8 cellular contexts compared by ENCODE assay signal in genomic region chr4:145098675-145099037, GRCh38. TPM values are rescaled to one million over a fixed set of nuclear protein-coding genes. Genes with fewer than 3 reads are reported as not detected.
A peak's percentile ranks its signal among the peaks of the same experiment; 100 is the strongest.
DNase-seq lines count a peak whose midpoint lies in the region; ATAC-seq, FAIRE-seq and TF ChIP-seq lines count a peak whose summit lies in the region.

No MANE protein-coding gene starts in this region.

- H3K36me3 ChIP-seq in BE2C (peaks cover 19% of the 10 kb centered on the region), RWPE2 (ENCODE audit: low read depth) (peaks cover 70% of the 10 kb centered on the region), GM12878 (ENCODE audit: control insufficient read depth in 2 of 2, insufficient read depth in 2 of 2, low read length in 1 of 2) (peaks cover 0 to 8% of the 10 kb centered on the region in 2 experiments; a peak in 1 of 4 replicates), iPS-18a (ENCODE audit: control insufficient read depth, low read depth, low read length) (peaks cover 18% of the 10 kb centered on the region), smooth muscle cell (ENCODE audit: low read depth) (peaks cover 16% of the 10 kb centered on the region)

- TF ChIP-seq EP300 in GM12878 (IDR thresholded peaks at IDR 0.05; ENCODE audit: borderline replicate concordance in 1 of 2, control insufficient read depth in 1 of 2, low read depth in 2 of 2, low read length in 2 of 2), result no peak

- peak; percentile 22 for ATAC-seq in GM18907 (IDR thresholded peaks at IDR 0.05; ENCODE audit: unreplicated experiment)
- peak; percentile 25 for ATAC-seq in HG03354 (IDR thresholded peaks at IDR 0.05; ENCODE audit: poor library complexity, severe bottlenecking, unreplicated experiment)
- peak; percentile 44 for ATAC-seq in RWPE2 (ENCODE audit: low read depth)
- peak; percentile 48 for ATAC-seq in GM12878

- H3K79me2 ChIP-seq in GM12878 (ENCODE audit: control insufficient read depth, insufficient read depth, low read length) (peaks cover 95% of the 10 kb centered on the region), smooth muscle cell (ENCODE audit: low read depth) (peaks cover 89% of the 10 kb centered on the region)

- no peaks in the 10 kb centered on the region for H3K4me1 ChIP-seq in BE2C
- peaks cover 13% of the 10 kb centered on the region for H3K4me1 ChIP-seq in RWPE2 (ENCODE audit: insufficient read depth, poor library complexity, severe bottlenecking)
- H3K4me1 ChIP-seq in GM12878 (ENCODE audit: control insufficient read depth, insufficient read depth, low read length), result peaks cover 10% of the 10 kb centered on the region
- peaks cover 7% of the 10 kb centered on the region for H3K4me1 ChIP-seq in iPS-18a (ENCODE audit: control insufficient read depth, low read depth, low read length)
- peaks cover 24% of the 10 kb centered on the region for H3K4me1 ChIP-seq in smooth muscle cell (ENCODE audit: low read depth)

- peak overlapping the region; percentile 9 for H3K4me2 ChIP-seq in GM12878 (ENCODE audit: control insufficient read depth, insufficient read depth)
- peak overlapping the region; percentile 90 for H3K4me2 ChIP-seq in smooth muscle cell

- H2AFZ ChIP-seq in GM12878 (ENCODE audit: control insufficient read depth, low read depth, low read length), result peak overlapping the region; percentile 83
- peak overlapping the region; percentile 97 for H2AFZ ChIP-seq in smooth muscle cell (ENCODE audit: low read depth)

- RAD21 ChIA-PET in GM12878 (lab: Charles Lee; ENCODE audit: unreplicated experiment), result interaction anchor here (0.9 to 4.4 kb wide), 9 partner anchors 16 to 524 kb away, joined by 3 to 30 read pairs (median 3); no protein-coding TSS in a partner anchor

- H3K9me3 ChIP-seq in BE2C, result no peaks in the 10 kb centered on the region
- H3K9me3 ChIP-seq in RWPE2 (ENCODE audit: severe bottlenecking), result peaks cover under 1% of the 10 kb centered on the region
- peaks cover 2% of the 10 kb centered on the region; the same call in 2 of the 3 replicates for H3K9me3 ChIP-seq in GM12878 (replicated peaks; ENCODE audit: control insufficient read depth, insufficient read depth, low read length)
- H3K9me3 ChIP-seq in iPS-18a (ENCODE audit: control insufficient read depth, low read depth, low read length), result no peaks in the 10 kb centered on the region
- peaks cover 5% of the 10 kb centered on the region for H3K9me3 ChIP-seq in smooth muscle cell (replicated peaks; ENCODE audit: low read depth)

- no peaks in the 10 kb centered on the region for H4K20me1 ChIP-seq in GM12878 (ENCODE audit: control insufficient read depth, insufficient read depth)
- peaks cover 31% of the 10 kb centered on the region for H4K20me1 ChIP-seq in smooth muscle cell (ENCODE audit: low read depth)

- H3K27me3 ChIP-seq in BE2C (no peaks in the 10 kb centered on the region), RWPE2 (ENCODE audit: insufficient read depth, poor library complexity, severe bottlenecking) (no peaks in the 10 kb centered on the region), GM12878 (replicated peaks in 1 of 2; ENCODE audit: control insufficient read depth in 2 of 2, insufficient read depth in 2 of 2, low read length in 1 of 2) (no peaks in the 10 kb centered on the region), iPS-18a (ENCODE audit: control insufficient read depth, insufficient read depth, low read length) (no peaks in the 10 kb centered on the region), smooth muscle cell (ENCODE audit: low read depth) (no peaks in the 10 kb centered on the region)

- DNase-seq in BE2C, result peak; percentile 35
- no peak for DNase-seq in RWPE2 (ENCODE audit: low spot score)
- DNase-seq in GM12878 (ENCODE audit: low read depth, low spot score), result no peak
- DNase-seq in smooth muscle cell (lab: John Stamatoyannopoulos, UW; ENCODE audit: unreplicated experiment), result no peak
- DNase-seq in NCI-H1694 treated with DMSO at 0.1 percent for 48 hours (lab: John Stamatoyannopoulos, UW), result no peak

- peak overlapping the region; percentile 72 for H3K27ac ChIP-seq in RWPE2 (ENCODE audit: poor library complexity, severe bottlenecking)
- peak overlapping the region; percentile 86 for H3K27ac ChIP-seq in GM12878 (ENCODE audit: control insufficient read depth, insufficient read depth)
- H3K27ac ChIP-seq in iPS-18a (ENCODE audit: low read length), result peak overlapping the region; percentile 92
- peak overlapping the region; percentile 98 for H3K27ac ChIP-seq in smooth muscle cell (ENCODE audit: low read depth)

- CTCF ChIA-PET in GM12878 (lab: Yijun Ruan, JAX), result interaction anchor here (1.1 to 6.6 kb wide), 8 partner anchors 11 to 518 kb away, joined by 3 to 30 read pairs (median 7); no protein-coding TSS in a partner anchor

- TF ChIP-seq POLR2A in GM12878 (IDR thresholded peaks at IDR 0.05; ENCODE audit: low read depth, low read length), result no peak

- peak overlapping the region; percentile 93 for H3K4me3 ChIP-seq in BE2C (ENCODE audit: low read depth, low read length)
- H3K4me3 ChIP-seq in RWPE2 (ENCODE audit: severe bottlenecking), result peak overlapping the region; percentile 85
- peak overlapping the region; percentile 94 for H3K4me3 ChIP-seq in GM12878
- peak overlapping the region; percentile 96 for H3K4me3 ChIP-seq in iPS-18a (ENCODE audit: low read length)
- peak overlapping the region; percentile 77 for H3K4me3 ChIP-seq in smooth muscle cell

- POLR2A ChIA-PET in GM12878 (lab: Charles Lee), result interaction anchor here (1.1 to 2.7 kb wide), 7 partner anchors 13 to 131 kb away, joined by 3 to 25 read pairs (median 3); no protein-coding TSS in a partner anchor

- in situ Hi-C loops in GM12878 (cut with MboI), result no loop called here

- intact Hi-C loops in GM12878 (cut with micrococcal nuclease; ENCODE audit: unreplicated experiment), result loop anchor here (1.0 to 5.0 kb wide), 2 partner anchors 82 to 519 kb away; partner anchors contain the start of genes MMAA and OTUD4

- TF ChIP-seq RAD21 in GM12878 (IDR thresholded peaks at IDR 0.05; ENCODE audit: insufficient read depth, low read depth, low read length), result no peak

- no peaks in the 10 kb centered on the region for H3F3A ChIP-seq in smooth muscle cell (ENCODE audit: low read depth)

- no peak for FAIRE-seq in GM12878 (lab: Jason Lieb, UNC)

- peak overlapping the region; percentile 92 for H3K9ac ChIP-seq in GM12878 (ENCODE audit: control insufficient read depth, insufficient read depth, low read length)
- H3K9ac ChIP-seq in iPS-18a (ENCODE audit: low read length), result peak overlapping the region; percentile 93
- H3K9ac ChIP-seq in smooth muscle cell (ENCODE audit: low read depth), result peak overlapping the region; percentile 95

- 1% methylated on average over 9 of the region's 9 CpGs for WGBS in GM12878 (ENCODE audit: insufficient coverage, insufficient replicate concordance, low lambda C conversion rate, missing lambda C conversion rate)
- 0% methylated on average over 9 of the region's 9 CpGs for WGBS in smooth muscle cell (ENCODE audit: low lambda C conversion rate)

- no peak for TF ChIP-seq CTCF in BE2C (IDR thresholded peaks at IDR 0.05; ENCODE audit: low read depth, low read length)
- no peak for TF ChIP-seq CTCF in RWPE2 (IDR thresholded peaks at IDR 0.05; ENCODE audit: poor library complexity, severe bottlenecking)
- no peak for TF ChIP-seq CTCF in GM12878 (IDR thresholded peaks at IDR 0.05 in 2 of 3, conservative IDR thresholded peaks at IDR 0.05 in 1 of 3; ENCODE audit: control insufficient read depth in 2 of 3, extremely low read depth in 1 of 3, insufficient read depth in 1 of 3, low read depth in 3 of 3, low read length in 3 of 3)
- TF ChIP-seq CTCF in smooth muscle cell (IDR thresholded peaks at IDR 0.05; ENCODE audit: borderline replicate concordance, insufficient read depth, poor library complexity, severe bottlenecking), result no peak

- BruUV-seq in GM12878 (replicated peaks; lab: Mats Ljungman, UMichigan), result TSS peak; percentile 64

- SMC1A ChIA-PET in GM12878 (lab: Charles Lee; ENCODE audit: uncharacterized antibody, unreplicated experiment), result interaction anchor here (0.8 to 4.9 kb wide), 16 partner anchors 13 to 525 kb away, joined by 3 to 34 read pairs (median 4); no protein-coding TSS in a partner anchor

RNA-seq across cellular contexts. Expression of gene ABCE1, which starts 0.5 kb away (rescaled TPM):
- 117 TPM for polyA plus RNA-seq in BE2C (2012; ENCODE audit: insufficient read depth, insufficient read length, low read depth)
- total RNA-seq in GM12878 (2013; cell fraction: nucleolus; rRNA removed), result 217 and 237 TPM in 2 replicates
- total RNA-seq in GM12878 (2014; rRNA removed) (147 and 158 TPM in 2 replicates), GM12878 (2014; rRNA removed; fragmentation: Illumina TruSeq; extraction: Trizol) (168 and 172 TPM in 2 replicates), GM12878 (2021) (109 and 115 TPM in 2 replicates), smooth muscle cell (91.8 and 105 TPM in 2 replicates)
- 46.8 TPM for polyA plus RNA-seq in GM12878 (2011; ENCODE audit: low read depth)
- polyA plus RNA-seq in GM12878 (2011; rRNA removed) (149 and 220 TPM in 2 replicates), GM12878 (2014; fragmentation: Illumina TruSeq; extraction: Trizol) (167 and 221 TPM in 2 replicates), GM12878 (2014; fragmentation: Nextera tagmentation; extraction: Ambion mirVana) (100 to 1,000 TPM in 1 of 2 experiments, 10 to 100 TPM in 1; 75.9 to 108 TPM), GM12878 (2014; rRNA removed) (72.2 and 97.9 TPM in 2 replicates), GM12878 (2016; fragmentation: Nextera tagmentation; extraction: Ambion mirVana) (100 to 1,000 TPM; 124 to 144 TPM), smooth muscle cell (29.6 and 31.6 TPM in 2 replicates)
- 99.2 and 112 TPM in 2 replicates for polyA plus RNA-seq in GM12878 (2011; cell fraction: cytosol; rRNA removed)
- 146 and 163 TPM in 2 replicates for polyA plus RNA-seq in GM12878 (2011; cell fraction: nucleus; rRNA removed)
- polyA plus RNA-seq in GM12878 (2012), result 51.6 and 54.1 TPM in 2 replicates
- 199 and 265 TPM in 2 replicates for polyA minus RNA-seq in GM12878 (2011; rRNA and poly(A)+ RNA removed)
- 58.4 and 60.6 TPM in 2 replicates for polyA minus RNA-seq in GM12878 (2011; cell fraction: cytosol; rRNA and poly(A)+ RNA removed)
- 48.6 and 54.9 TPM in 2 replicates for polyA minus RNA-seq in GM12878 (2011; cell fraction: nucleus; rRNA and poly(A)+ RNA removed)

RNA-seq across cellular contexts. Expression of gene ANAPC10, which starts 0.7 kb away (rescaled TPM):
- 18.9 TPM for polyA plus RNA-seq in BE2C (2012; ENCODE audit: insufficient read depth, insufficient read length, low read depth)
- total RNA-seq in GM12878 (2013; cell fraction: nucleolus; rRNA removed), result 93.9 and 108 TPM in 2 replicates
- total RNA-seq in GM12878 (2014; rRNA removed) (26.8 and 31.0 TPM in 2 replicates), GM12878 (2014; rRNA removed; fragmentation: Illumina TruSeq; extraction: Trizol) (44.1 and 44.9 TPM in 2 replicates), GM12878 (2021) (21.6 and 23.8 TPM in 2 replicates), smooth muscle cell (44.9 and 66.2 TPM in 2 replicates)
- polyA plus RNA-seq in GM12878 (2011; ENCODE audit: low read depth), result 17.7 TPM
- polyA plus RNA-seq in GM12878 (2011; rRNA removed) (52.9 and 76.8 TPM in 2 replicates), GM12878 (2014; fragmentation: Illumina TruSeq; extraction: Trizol) (43.7 and 58.0 TPM in 2 replicates), GM12878 (2014; fragmentation: Nextera tagmentation; extraction: Ambion mirVana) (10 to 100 TPM; 60.2 to 73.7 TPM), GM12878 (2014; rRNA removed) (25.0 and 34.0 TPM in 2 replicates), GM12878 (2016; fragmentation: Nextera tagmentation; extraction: Ambion mirVana) (10 to 100 TPM; 56.1 to 62.6 TPM), smooth muscle cell (23.3 and 28.0 TPM in 2 replicates)
- 21.2 and 26.0 TPM in 2 replicates for polyA plus RNA-seq in GM12878 (2011; cell fraction: cytosol; rRNA removed)
- polyA plus RNA-seq in GM12878 (2011; cell fraction: nucleus; rRNA removed), result 23.9 and 26.9 TPM in 2 replicates
- polyA plus RNA-seq in GM12878 (2012), result 17.7 and 21.8 TPM in 2 replicates
- polyA minus RNA-seq in GM12878 (2011; rRNA and poly(A)+ RNA removed), result 42.6 and 42.8 TPM in 2 replicates
- polyA minus RNA-seq in GM12878 (2011; cell fraction: cytosol; rRNA and poly(A)+ RNA removed), result 4.4 and 4.5 TPM in 2 replicates
- polyA minus RNA-seq in GM12878 (2011; cell fraction: nucleus; rRNA and poly(A)+ RNA removed), result 34.2 and 53.3 TPM in 2 replicates
